1 cellular context compared by ENCODE assay signal in genomic region chr11:1307998-1308744, GRCh38.
TF ChIP-seq lines count a peak whose summit lies in the region.

No MANE protein-coding gene starts in this region.

TF ChIP-seq in GM23338, 12 proteins besides CTCF, POLR2A, EP300 and RAD21 (continued from another document):
- TF ChIP-seq ZNF462 (CRISPR knock-in tag; IDR thresholded peaks at IDR 0.05) = no peak
